22 cellular contexts compared by ENCODE assay signal in the genomic region with DNA sequence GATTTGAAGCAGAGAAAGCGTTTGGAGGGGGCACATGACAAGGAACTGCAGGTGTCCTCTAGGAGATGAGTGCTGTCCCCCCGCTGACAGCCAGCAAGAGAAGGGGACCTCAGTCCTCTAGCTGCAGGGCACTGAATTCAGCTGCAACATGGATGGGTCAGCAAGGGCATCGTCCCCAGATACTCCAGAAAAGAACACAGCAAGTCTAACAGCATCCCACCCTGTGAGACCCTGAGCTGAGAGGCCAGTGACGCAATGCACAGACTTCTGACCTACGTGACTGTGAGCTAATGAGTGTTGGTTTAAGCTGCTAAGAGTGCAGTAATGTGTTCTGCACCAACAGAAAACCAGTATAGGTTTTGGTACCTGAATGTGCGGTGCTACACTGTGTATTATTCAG. TPM values are rescaled to one million over a fixed set of nuclear protein-coding genes. Genes with fewer than 3 reads are reported as not detected.
DNase-seq lines count a peak whose midpoint lies in the region; ATAC-seq and TF ChIP-seq lines count a peak whose summit lies in the region.
"Had no signal": no experiment of that assay in that cellular context is flagged by ENCODE, and none has a peak within 500 bp of the region (broad histone marks: within the 10 kb centered on the region; RNA-seq: fewer than 3 reads in every experiment).

No MANE protein-coding gene starts in this region.

- H3K27ac Mint-ChIP-seq in osteocyte (ENCODE audit: unreplicated experiment) (no peak overlapping the region), type B pancreatic cell (no peak overlapping the region), nephron progenitor cell (no peak overlapping the region)
- H3K27ac Mint-ChIP-seq: CD14-positive monocyte; CD4-positive, alpha-beta memory T cell; GM23338; HFFc6 had no signal

- no peak overlapping the region for H3K4me3 ChIP-seq in right atrium auricular region
- H3K4me3 ChIP-seq: BLaER1, GM12878, GM23338 had no signal

- H3K4me3 Mint-ChIP-seq in osteocyte (ENCODE audit: unreplicated experiment) (no peak overlapping the region), type B pancreatic cell (no peak overlapping the region), nephron progenitor cell (no peak overlapping the region)
- H3K4me3 Mint-ChIP-seq: CD14-positive monocyte; CD4-positive, alpha-beta memory T cell; GM23338; HFFc6; IgD-negative memory B cell had no signal

- TF ChIP-seq CTCF in right atrium auricular region (IDR thresholded peaks at IDR 0.05) (no peak), osteocyte (IDR thresholded peaks at IDR 0.05) (no peak), type B pancreatic cell (conservative IDR thresholded peaks at IDR 0.05) (no peak), nephron progenitor cell (IDR thresholded peaks at IDR 0.05) (no peak)

- H3K36me3 Mint-ChIP-seq in osteocyte (ENCODE audit: unreplicated experiment) (no peaks in the 10 kb centered on the region), type B pancreatic cell (no peaks in the 10 kb centered on the region), nephron progenitor cell (ENCODE audit: low read depth) (no peaks in the 10 kb centered on the region)
- H3K36me3 Mint-ChIP-seq: CD14-positive monocyte; CD4-positive, alpha-beta memory T cell; IgD-negative memory B cell had no signal

- H3K9me3 Mint-ChIP-seq in osteocyte (ENCODE audit: unreplicated experiment): peaks cover 13% of the 10 kb centered on the region
- no peaks in the 10 kb centered on the region for H3K9me3 Mint-ChIP-seq in type B pancreatic cell
- peaks cover 25% of the 10 kb centered on the region for H3K9me3 Mint-ChIP-seq in nephron progenitor cell
- H3K9me3 Mint-ChIP-seq: CD4-positive, alpha-beta memory T cell; GM23338; HFFc6; IgD-negative memory B cell had no signal

- H3K27ac ChIP-seq in right atrium auricular region: no peak overlapping the region
- H3K27ac ChIP-seq: BLaER1 had no signal

- no peaks in the 10 kb centered on the region for H3K9me3 ChIP-seq in right atrium auricular region
- H3K9me3 ChIP-seq: BLaER1 had no signal

- H3K27me3 Mint-ChIP-seq in osteocyte (ENCODE audit: unreplicated experiment): no peaks in the 10 kb centered on the region
- peaks cover 6% of the 10 kb centered on the region for H3K27me3 Mint-ChIP-seq in type B pancreatic cell
- H3K27me3 Mint-ChIP-seq in nephron progenitor cell (ENCODE audit: low read depth, poor library complexity): peaks cover 9% of the 10 kb centered on the region

- DNase-seq in right atrium auricular region (ENCODE audit: low spot score) (peak; percentile 52), cardiac septum (ENCODE audit: low spot score) (no peak), ecto neural progenitor cell (ENCODE audit: low spot score) (peak; percentile 5), osteocyte (ENCODE audit: extremely low spot score, unreplicated experiment) (peak; percentile 27), type B pancreatic cell (ENCODE audit: extremely low spot score, unreplicated experiment) (peak; percentile 10), nephron progenitor cell (no peak), left lobe of liver (ENCODE audit: low spot score) (no peak)
- DNase-seq: 8988T; Calu3; CD4-positive, alpha-beta memory T cell; DND-41; EL; HFFc6 had no signal

- no peaks in the 10 kb centered on the region for H3K27me3 ChIP-seq in right atrium auricular region

- H3K4me1 Mint-ChIP-seq in osteocyte (ENCODE audit: unreplicated experiment) (no peaks in the 10 kb centered on the region), type B pancreatic cell (ENCODE audit: unreplicated experiment) (no peaks in the 10 kb centered on the region), nephron progenitor cell (no peaks in the 10 kb centered on the region)
- H3K4me1 Mint-ChIP-seq: CD14-positive monocyte; CD4-positive, alpha-beta memory T cell; GM23338; IgD-negative memory B cell had no signal

- H3K4me1 ChIP-seq in right atrium auricular region: no peaks in the 10 kb centered on the region
- H3K4me1 ChIP-seq: BLaER1 had no signal

- ATAC-seq in left lobe of liver: no peak
- ATAC-seq in HG03571 (IDR thresholded peaks at IDR 0.05; ENCODE audit: unreplicated experiment): no peak
- ATAC-seq: GM12878, GM23338, HCT116, HepG2 had no signal

- intact Hi-C loops in cardiac septum (cut with DNase I): no loop called here

- no peaks in the 10 kb centered on the region for H3K36me3 ChIP-seq in right atrium auricular region
- H3K36me3 ChIP-seq: BLaER1 had no signal

RNA-seq across cellular contexts. Expression of gene CENPVL2, which starts 11.6 kb away (rescaled TPM):
- total RNA-seq in right atrium auricular region: not detected
- total RNA-seq in cardiac septum: not detected
- not detected in 2 replicates for total RNA-seq in osteocyte
- 0.33 and 0.85 TPM in 2 replicates for total RNA-seq in type B pancreatic cell (ENCODE audit: low replicate concordance)
- total RNA-seq in left lobe of liver: not detected
- total RNA-seq: Calu3; CD4-positive, alpha-beta memory T cell; G401; GM12878; HepG2; HFFc6 had no signal

RNA-seq across cellular contexts. Expression of gene CENPVL1, which starts 16.1 kb away (rescaled TPM):
- not detected for total RNA-seq in right atrium auricular region
- total RNA-seq in cardiac septum: not detected
- not detected in 2 replicates for total RNA-seq in osteocyte
- total RNA-seq in type B pancreatic cell (ENCODE audit: low replicate concordance): 0.33 and 0.85 TPM in 2 replicates
- total RNA-seq in left lobe of liver: not detected
- total RNA-seq: Calu3; CD4-positive, alpha-beta memory T cell; G401; GM12878; HepG2; HFFc6 had no signal

RNA-seq across cellular contexts. Expression of gene GSPT2, which starts 49.0 kb away (rescaled TPM):
- total RNA-seq in right atrium auricular region (1 to 10 TPM; 5.9 to 6.7 TPM), cardiac septum (8.6 TPM), osteocyte (14.5 and 15.3 TPM in 2 replicates), type B pancreatic cell (ENCODE audit: low replicate concordance) (18.8 and 19.2 TPM in 2 replicates), left lobe of liver (8.6 TPM)
- total RNA-seq: HepG2 had no signal

Comparison
In these comparisons a context has a peak if more than half of its experiments do, and no peak if none do; other contexts are left out.
1. DNase-seq: peak in right atrium auricular region (single experiment), ecto neural progenitor cell (single experiment), osteocyte (single experiment) and type B pancreatic cell (single experiment); none in cardiac septum (single experiment), nephron progenitor cell (single experiment) and left lobe of liver (single experiment).